Comparison of ENCODE assay signal across 18 cellular contexts in genomic region chr6:63584125-63584514, GRCh38. TPM values are rescaled to one million over a fixed set of nuclear protein-coding genes. Genes with fewer than 3 reads are reported as not detected.
DNase-seq lines count a peak whose midpoint lies in the region; ATAC-seq and TF ChIP-seq lines count a peak whose summit lies in the region.
"Had no signal": no experiment of that assay in that cellular context is flagged by ENCODE, and none has a peak within 500 bp of the region (broad histone marks: within the 10 kb centered on the region; RNA-seq: fewer than 3 reads in every experiment).

No MANE protein-coding gene starts in this region.

- H4K91ac ChIP-seq in IMR-90 (ENCODE audit: insufficient read depth, low read depth, low read length) = no peak overlapping the region

- in situ Hi-C loops in IMR-90 (cut with MboI; ENCODE audit: low sequenced_read_pairs) = no loop called here
- in situ Hi-C loops in astrocyte of the spinal cord (cut with HindIII; ENCODE audit: low sequenced_read_pairs) = no loop called here

- no peak overlapping the region for H2AK9ac ChIP-seq in IMR-90 (replicated peaks; ENCODE audit: low read depth, low read length, poor library complexity)

- no peak overlapping the region for H3K4me2 ChIP-seq in IMR-90 (ENCODE audit: low read depth, low read length)

- peak; percentile 42 for DNase-seq in IMR-90
- peak; percentile 19 for DNase-seq in astrocyte of the spinal cord (ENCODE audit: low read depth, low spot score)
- no peak for DNase-seq in left ventricle myocardium superior
- DNase-seq in retinal pigment epithelial cell (ENCODE audit: low read depth) = peak; percentile 64
- DNase-seq in activated T-helper 1 cell treated with anti-CD3 and anti-CD28 coated beads, Interleukin-12 subunit alpha, Interleukin-12 subunit beta, Interleukin-2, Interleukin-4 antibody, amounts not matched to agents 30 ng/mL and 10 ng/mL and 1 ng/mL, durations not matched to agents 14 hours and 24 hours and 36 hours (ENCODE audit: low spot score) = no peak
- no peak for DNase-seq in stimulated activated CD4-positive, alpha-beta T cell treated with anti-CD3 and anti-CD28 coated beads, Interleukin-2, amount 100 ng/mL, for 24 hours
- no peak for DNase-seq in NCI-H2227 (lab: John Stamatoyannopoulos, UW; ENCODE audit: unreplicated experiment)
- DNase-seq: activated CD4-positive, alpha-beta memory T cell treated with anti-CD3 and anti-CD28 coated beads for 36 hours; COR-L47; MV-4-11; NCI-H1694 treated with DMSO at 0.1 percent for 48 hours; NCI-H345; nucleus accumbens; Peyer's patch had no signal

- H3K4me3 ChIP-seq in IMR-90 (ENCODE audit: insufficient read depth, low read depth, low read length) = no peak overlapping the region
- H3K4me3 ChIP-seq in astrocyte of the spinal cord (ENCODE audit: low read depth, low read length) = no peak overlapping the region
- no peak overlapping the region for H3K4me3 ChIP-seq in retinal pigment epithelial cell (ENCODE audit: low read length)
- H3K4me3 ChIP-seq: adrenal gland, cardiac muscle cell, lung, Peyer's patch, SK-N-MC had no signal

- no peaks in the 10 kb centered on the region for H3K9me3 ChIP-seq in IMR-90 (ENCODE audit: control insufficient read depth, insufficient read depth, low read length)
- H3K9me3 ChIP-seq: adrenal gland, Peyer's patch had no signal

- peaks cover 8% of the 10 kb centered on the region; the same call in 1 of the 2 replicates for H4K20me1 ChIP-seq in IMR-90 (ENCODE audit: insufficient read depth, low read length)

- H3K56ac ChIP-seq in IMR-90 (ENCODE audit: extremely low read depth, insufficient read depth, low read length) = no peak overlapping the region

- H3K79me1 ChIP-seq in IMR-90 (ENCODE audit: low read depth in 1 of 2, low read length in 2 of 2) = peaks cover 8% of the 10 kb centered on the region in 2 experiments; a peak in 3 of 4 replicates

- H3K27me3 ChIP-seq in IMR-90 (ENCODE audit: control insufficient read depth, insufficient read depth, low read length) = no peaks in the 10 kb centered on the region
- H3K27me3 ChIP-seq: adrenal gland, cardiac muscle cell, Peyer's patch had no signal

- H3K14ac ChIP-seq in IMR-90 (replicated peaks; ENCODE audit: low read depth, low read length) = no peak overlapping the region

- no peaks in the 10 kb centered on the region for H3K4me1 ChIP-seq in IMR-90 (ENCODE audit: control insufficient read depth, insufficient read depth, low read length)
- H3K4me1 ChIP-seq: adrenal gland, Peyer's patch had no signal

- TF ChIP-seq POLR2A in IMR-90 (IDR thresholded peaks at IDR 0.05; ENCODE audit: low read depth, low read length) = peak; percentile 35; the same call in 1 of the 2 replicates

- H3K27ac ChIP-seq in IMR-90 (ENCODE audit: insufficient read depth, low read length) = no peak overlapping the region
- H3K27ac ChIP-seq: adrenal gland, cardiac muscle cell, Peyer's patch, SK-N-MC had no signal

- H3K27me3 Mint-ChIP-seq in activated T-helper 1 cell treated with anti-CD3 and anti-CD28 coated beads, Interleukin-12 subunit alpha, Interleukin-12 subunit beta, Interleukin-2, Interleukin-4 antibody, amounts not matched to agents 30 ng/mL and 10 ng/mL and 1 ng/mL, durations not matched to agents 14 hours and 24 hours and 36 hours (ENCODE audit: insufficient read depth) = peaks cover 4% of the 10 kb centered on the region
- H3K27me3 Mint-ChIP-seq: activated CD4-positive, alpha-beta memory T cell treated with anti-CD3 and anti-CD28 coated beads for 36 hours had no signal

- peaks cover 17% of the 10 kb centered on the region for H3K36me3 ChIP-seq in IMR-90 (ENCODE audit: control insufficient read depth, insufficient read depth, low read length)

- H3K4me1 Mint-ChIP-seq in activated T-helper 1 cell treated with anti-CD3 and anti-CD28 coated beads, Interleukin-12 subunit alpha, Interleukin-12 subunit beta, Interleukin-2, Interleukin-4 antibody, amounts not matched to agents 30 ng/mL and 10 ng/mL and 1 ng/mL, durations not matched to agents 14 hours and 24 hours and 36 hours (ENCODE audit: low read depth) = no peaks in the 10 kb centered on the region

- H2BK120ac ChIP-seq in IMR-90 (ENCODE audit: low read depth, low read length) = no peak overlapping the region

- ATAC-seq in IMR-90 (ENCODE audit: low read depth) (no peak; the same call in 1 of the 2 replicates), left ventricle myocardium superior (peak; percentile 79)

- H3K23ac ChIP-seq in IMR-90 (ENCODE audit: low read depth, low read length) = no peak overlapping the region

- no peak overlapping the region for H3K4ac ChIP-seq in IMR-90 (ENCODE audit: low read depth, low read length)

- no peak overlapping the region for H3K18ac ChIP-seq in IMR-90 (ENCODE audit: low read depth, low read length)

- peaks cover 24% of the 10 kb centered on the region for H3K36me3 Mint-ChIP-seq in activated T-helper 1 cell treated with anti-CD3 and anti-CD28 coated beads, Interleukin-12 subunit alpha, Interleukin-12 subunit beta, Interleukin-2, Interleukin-4 antibody, amounts not matched to agents 30 ng/mL and 10 ng/mL and 1 ng/mL, durations not matched to agents 14 hours and 24 hours and 36 hours (ENCODE audit: low read depth)

- no peak overlapping the region for H3K9ac ChIP-seq in IMR-90 (ENCODE audit: low read depth, low read length)

- H2BK5ac ChIP-seq in IMR-90 (ENCODE audit: low read depth, low read length, poor library complexity, severe bottlenecking) = no peak overlapping the region

- H3K9me1 ChIP-seq in IMR-90 (ENCODE audit: insufficient read depth, low read length) = no peaks in the 10 kb centered on the region

- no peak overlapping the region for H4K5ac ChIP-seq in IMR-90 (ENCODE audit: low read depth, low read length)

- no CpG with 5 or more reads among the region's 4 CpGs for WGBS in IMR-90 (ENCODE audit: extremely low coverage in 2 of 2, insufficient read length in 1 of 2), 2 experiments

- H3K9me3 Mint-ChIP-seq in activated T-helper 1 cell treated with anti-CD3 and anti-CD28 coated beads, Interleukin-12 subunit alpha, Interleukin-12 subunit beta, Interleukin-2, Interleukin-4 antibody, amounts not matched to agents 30 ng/mL and 10 ng/mL and 1 ng/mL, durations not matched to agents 14 hours and 24 hours and 36 hours = no peaks in the 10 kb centered on the region
- H3K9me3 Mint-ChIP-seq: activated CD4-positive, alpha-beta memory T cell treated with anti-CD3 and anti-CD28 coated beads for 36 hours had no signal

- no TSS peak for BruUV-seq in IMR-90 (replicated peaks; lab: Mats Ljungman, UMichigan)

- no peak overlapping the region for H3K27ac Mint-ChIP-seq in activated T-helper 1 cell treated with anti-CD3 and anti-CD28 coated beads, Interleukin-12 subunit alpha, Interleukin-12 subunit beta, Interleukin-2, Interleukin-4 antibody, amounts not matched to agents 30 ng/mL and 10 ng/mL and 1 ng/mL, durations not matched to agents 14 hours and 24 hours and 36 hours
- H3K27ac Mint-ChIP-seq: activated CD4-positive, alpha-beta memory T cell treated with anti-CD3 and anti-CD28 coated beads for 36 hours had no signal

- no peak overlapping the region for H3K4me3 Mint-ChIP-seq in activated T-helper 1 cell treated with anti-CD3 and anti-CD28 coated beads, Interleukin-12 subunit alpha, Interleukin-12 subunit beta, Interleukin-2, Interleukin-4 antibody, amounts not matched to agents 30 ng/mL and 10 ng/mL and 1 ng/mL, durations not matched to agents 14 hours and 24 hours and 36 hours
- H3K4me3 Mint-ChIP-seq: activated CD4-positive, alpha-beta memory T cell treated with anti-CD3 and anti-CD28 coated beads for 36 hours had no signal

- no peak overlapping the region for H2AK5ac ChIP-seq in IMR-90 (ENCODE audit: low read depth, low read length)

- no peak overlapping the region for H4K8ac ChIP-seq in IMR-90 (ENCODE audit: low read depth in 2 of 2, low read length in 2 of 2)

- intact Hi-C loops in IMR-90 (cut with micrococcal nuclease) (no loop called here), left ventricle myocardium superior (cut with micrococcal nuclease) (no loop called here)
- intact Hi-C loops in activated T-helper 1 cell treated with anti-CD3 and anti-CD28 coated beads, Interleukin-12 subunit alpha, Interleukin-12 subunit beta, Interleukin-2, Interleukin-4 antibody, amounts not matched to agents 30 ng/mL and 10 ng/mL and 1 ng/mL, durations not matched to agents 14 hours and 24 hours and 36 hours (cut with micrococcal nuclease) = no loop called here

- CTCF ChIA-PET in IMR-90 (lab: Yijun Ruan, JAX) = interaction anchor here (0.9 kb wide), 1 partner anchor 14 kb away, joined by 3 read pairs; no protein-coding TSS in a partner anchor

- POLR2A ChIA-PET in IMR-90 (lab: Charles Lee; ENCODE audit: unreplicated experiment) = no interaction called here

- dilution Hi-C loops in IMR-90 (cut with HindIII; ENCODE audit: low sequenced_read_pairs, unreplicated experiment) = no loop called here

- no peak overlapping the region for H2AFZ ChIP-seq in IMR-90 (replicated peaks; ENCODE audit: low read length, poor library complexity)

- no peak for TF ChIP-seq RAD21 in IMR-90 (IDR thresholded peaks at IDR 0.05; ENCODE audit: low read length)

- H2BK20ac ChIP-seq in IMR-90 (ENCODE audit: low read depth, low read length) = no peak overlapping the region

- no peak for TF ChIP-seq CTCF in IMR-90 (conservative IDR thresholded peaks at IDR 0.05; ENCODE audit: low read depth, low read length)
- TF ChIP-seq CTCF in astrocyte of the spinal cord (IDR thresholded peaks at IDR 0.05; ENCODE audit: low read depth, low read length) = no peak
- TF ChIP-seq CTCF in retinal pigment epithelial cell (conservative IDR thresholded peaks at IDR 0.05; ENCODE audit: low read depth, low read length) = no peak

- H2BK15ac ChIP-seq in IMR-90 (ENCODE audit: low read depth, low read length) = no peak overlapping the region

TF ChIP-seq in IMR-90, 13 proteins besides CTCF, POLR2A, EP300 and RAD21 (continues in another document):
- TF ChIP-seq MXI1 (IDR thresholded peaks at IDR 0.05; ENCODE audit: borderline replicate concordance, low read depth, low read length) = no peak
- TF ChIP-seq MAFK (IDR thresholded peaks at IDR 0.05; ENCODE audit: low read depth, low read length) = no peak

RNA-seq across cellular contexts. Expression of gene PTP4A1, which starts 11.8 kb away (rescaled TPM):
- total RNA-seq in IMR-90 (2012; rRNA removed) (53.1 and 60.0 TPM in 2 replicates), left ventricle myocardium superior (39.1 TPM)
- 16.2 and 31.2 TPM in 2 replicates for polyA plus RNA-seq in IMR-90 (2012; rRNA removed)
- 1.1 and 3.1 TPM in 2 replicates for polyA plus RNA-seq in IMR-90 (2012; cell fraction: cytosol; rRNA removed)
- polyA plus RNA-seq in IMR-90 (2012; cell fraction: nucleus; rRNA removed; ENCODE audit: low replicate concordance) = 1.3 and 21.9 TPM in 2 replicates
- total RNA-seq in activated T-helper 1 cell treated with anti-CD3 and anti-CD28 coated beads, Interleukin-12 subunit alpha, Interleukin-12 subunit beta, Interleukin-2, Interleukin-4 antibody, amounts not matched to agents 30 ng/mL and 10 ng/mL and 1 ng/mL, durations not matched to agents 14 hours and 24 hours and 36 hours = 80.0 and 84.7 TPM in 2 replicates

RNA-seq across cellular contexts. Expression of gene PHF3, which starts 51.5 kb away (rescaled TPM):
- total RNA-seq in IMR-90 (2012; rRNA removed) = 27.8 and 46.9 TPM in 2 replicates
- 5.4 and 5.6 TPM in 2 replicates for polyA plus RNA-seq in IMR-90 (2012; rRNA removed)
- 1.0 and 1.2 TPM in 2 replicates for polyA plus RNA-seq in IMR-90 (2012; cell fraction: cytosol; rRNA removed)
- 1.3 and 10.1 TPM in 2 replicates for polyA plus RNA-seq in IMR-90 (2012; cell fraction: nucleus; rRNA removed; ENCODE audit: low replicate concordance)
- total RNA-seq in left ventricle myocardium superior = 37.7 TPM
- 42.7 and 45.3 TPM in 2 replicates for total RNA-seq in activated T-helper 1 cell treated with anti-CD3 and anti-CD28 coated beads, Interleukin-12 subunit alpha, Interleukin-12 subunit beta, Interleukin-2, Interleukin-4 antibody, amounts not matched to agents 30 ng/mL and 10 ng/mL and 1 ng/mL, durations not matched to agents 14 hours and 24 hours and 36 hours

Comparison
In these comparisons a context has a peak if more than half of its experiments do, and no peak if none do; other contexts are left out.
1. DNase-seq: peak in IMR-90 (single experiment), astrocyte of the spinal cord (single experiment) and retinal pigment epithelial cell (single experiment); none in left ventricle myocardium superior (single experiment), activated T-helper 1 cell treated with anti-CD3 and anti-CD28 coated beads, Interleukin-12 subunit alpha, Interleukin-12 subunit beta, Interleukin-2, Interleukin-4 antibody, amounts not matched to agents 30 ng/mL and 10 ng/mL and 1 ng/mL, durations not matched to agents 14 hours and 24 hours and 36 hours (single experiment), stimulated activated CD4-positive, alpha-beta T cell treated with anti-CD3 and anti-CD28 coated beads, Interleukin-2, amount 100 ng/mL, for 24 hours (0 of 2) and NCI-H2227 (single experiment).